ENCODE assay signal across 15 cellular contexts in genomic region chr3:194659778-194660177, GRCh38. TPM values are rescaled to one million over a fixed set of nuclear protein-coding genes. Genes with fewer than 3 reads are reported as not detected.
DNase-seq lines count a peak whose midpoint lies in the region; TF ChIP-seq lines count a peak whose summit lies in the region.
"Had no signal": no experiment of that assay in that cellular context is flagged by ENCODE, and none has a peak within 500 bp of the region (broad histone marks: within the 10 kb centered on the region; RNA-seq: fewer than 3 reads in every experiment).

No MANE protein-coding gene starts in this region.

- H3K4me1 Mint-ChIP-seq in activated naive CD8-positive, alpha-beta T cell (ENCODE audit: low read depth), result peaks cover 27% of the 10 kb centered on the region
- peaks cover 11% of the 10 kb centered on the region for H3K4me1 Mint-ChIP-seq in activated naive CD8-positive, alpha-beta T cell treated with anti-CD3 and anti-CD28 coated beads for 36 hours
- no peaks in the 10 kb centered on the region for H3K4me1 Mint-ChIP-seq in neural crest cell
- peaks cover 20% of the 10 kb centered on the region for H3K4me1 Mint-ChIP-seq in activated CD4-positive, alpha-beta memory T cell treated with anti-CD3 and anti-CD28 coated beads for 36 hours (ENCODE audit: low read depth)
- H3K4me1 Mint-ChIP-seq: GM23338 had no signal

- no peak for TF ChIP-seq POLR2A in esophagus muscularis mucosa (IDR thresholded peaks at IDR 0.05; ENCODE audit: low read depth)

- POLR2A ChIA-PET in activated CD4-positive, alpha-beta memory T cell treated with anti-CD3 and anti-CD28 coated beads for 36 hours (lab: Charles Lee), result interaction anchor here (1.2 kb wide), 1 partner anchor 15 kb away, joined by 3 read pairs; no protein-coding TSS in a partner anchor

- peaks cover 27% of the 10 kb centered on the region for H3K36me3 Mint-ChIP-seq in activated naive CD8-positive, alpha-beta T cell
- H3K36me3 Mint-ChIP-seq in activated naive CD8-positive, alpha-beta T cell treated with anti-CD3 and anti-CD28 coated beads for 36 hours, result peaks cover 26% of the 10 kb centered on the region
- peaks cover 4% of the 10 kb centered on the region for H3K36me3 Mint-ChIP-seq in neural crest cell (ENCODE audit: low read depth)
- H3K36me3 Mint-ChIP-seq in activated CD4-positive, alpha-beta memory T cell treated with anti-CD3 and anti-CD28 coated beads for 36 hours, result peaks cover 44% of the 10 kb centered on the region

- TF ChIP-seq CTCF in esophagus muscularis mucosa (IDR thresholded peaks at IDR 0.05) (no peak), neural crest cell (conservative IDR thresholded peaks at IDR 0.05) (no peak)

- intact Hi-C loops in esophagus muscularis mucosa (cut with DNase I), result no loop called here
- intact Hi-C loops in activated CD4-positive, alpha-beta memory T cell treated with anti-CD3 and anti-CD28 coated beads for 36 hours (cut with micrococcal nuclease), result no loop called here

- H3K9me3 Mint-ChIP-seq in activated naive CD8-positive, alpha-beta T cell (ENCODE audit: low read depth), result no peaks in the 10 kb centered on the region
- no peaks in the 10 kb centered on the region for H3K9me3 Mint-ChIP-seq in activated naive CD8-positive, alpha-beta T cell treated with anti-CD3 and anti-CD28 coated beads for 36 hours
- H3K9me3 Mint-ChIP-seq in neural crest cell, result no peaks in the 10 kb centered on the region
- H3K9me3 Mint-ChIP-seq in activated CD4-positive, alpha-beta memory T cell treated with anti-CD3 and anti-CD28 coated beads for 36 hours, result no peaks in the 10 kb centered on the region
- H3K9me3 Mint-ChIP-seq: CD8-positive, alpha-beta memory T cell; GM23338 had no signal

- no peaks in the 10 kb centered on the region for H3K27me3 Mint-ChIP-seq in activated naive CD8-positive, alpha-beta T cell
- H3K27me3 Mint-ChIP-seq in activated naive CD8-positive, alpha-beta T cell treated with anti-CD3 and anti-CD28 coated beads for 36 hours, result no peaks in the 10 kb centered on the region
- H3K27me3 Mint-ChIP-seq in neural crest cell (ENCODE audit: low read depth), result no peaks in the 10 kb centered on the region
- H3K27me3 Mint-ChIP-seq in activated CD4-positive, alpha-beta memory T cell treated with anti-CD3 and anti-CD28 coated beads for 36 hours, result no peaks in the 10 kb centered on the region
- H3K27me3 Mint-ChIP-seq: CD8-positive, alpha-beta memory T cell had no signal

- H3K36me3 ChIP-seq in esophagus muscularis mucosa, result peaks cover 34 to 82% (median 61%) of the 10 kb centered on the region in 4 donors

- 80% methylated on average over 7 of the region's 7 CpGs for WGBS in esophagus muscularis mucosa

- H3K4me3 Mint-ChIP-seq in activated naive CD8-positive, alpha-beta T cell, result no peak overlapping the region
- H3K4me3 Mint-ChIP-seq in activated naive CD8-positive, alpha-beta T cell treated with anti-CD3 and anti-CD28 coated beads for 36 hours, result no peak overlapping the region
- no peak overlapping the region for H3K4me3 Mint-ChIP-seq in neural crest cell
- no peak overlapping the region for H3K4me3 Mint-ChIP-seq in activated CD4-positive, alpha-beta memory T cell treated with anti-CD3 and anti-CD28 coated beads for 36 hours
- H3K4me3 Mint-ChIP-seq: CD8-positive, alpha-beta memory T cell; GM23338 had no signal

- peak overlapping the region; percentile 8 for H3K27ac Mint-ChIP-seq in activated naive CD8-positive, alpha-beta T cell
- no peak overlapping the region for H3K27ac Mint-ChIP-seq in activated naive CD8-positive, alpha-beta T cell treated with anti-CD3 and anti-CD28 coated beads for 36 hours
- H3K27ac Mint-ChIP-seq in neural crest cell (ENCODE audit: unreplicated experiment), result peak overlapping the region; percentile 35
- H3K27ac Mint-ChIP-seq in activated CD4-positive, alpha-beta memory T cell treated with anti-CD3 and anti-CD28 coated beads for 36 hours, result no peak overlapping the region
- H3K27ac Mint-ChIP-seq: GM23338 had no signal

- H3K4me1 ChIP-seq in esophagus muscularis mucosa, result no peaks in the 10 kb centered on the region

- no peak overlapping the region for H3K4me3 ChIP-seq in esophagus muscularis mucosa
- H3K4me3 ChIP-seq: BLaER1, GM23338 had no signal

- H3K27me3 ChIP-seq in esophagus muscularis mucosa, result no peaks in the 10 kb centered on the region
- H3K27me3 ChIP-seq: BLaER1 had no signal

- no peak for DNase-seq in activated naive CD8-positive, alpha-beta T cell treated with anti-CD3 and anti-CD28 coated beads for 36 hours
- DNase-seq in esophagus muscularis mucosa (ENCODE audit: extremely low spot score) (peak; percentile 66), neural crest cell (ENCODE audit: low read depth, low spot score) (no peak), mucosa of gallbladder (ENCODE audit: low spot score) (no peak), NCI-H82 treated with DMSO at 0.1 percent for 48 hours (lab: John Stamatoyannopoulos, UW; ENCODE audit: unreplicated experiment) (no peak)
- DNase-seq in activated CD4-positive, alpha-beta memory T cell treated with anti-CD3 and anti-CD28 coated beads for 36 hours, result no peak
- DNase-seq: AML-193; CD8-positive, alpha-beta memory T cell; DMS53; GF-D8; H7 had no signal

- no peak for TF ChIP-seq EP300 in esophagus muscularis mucosa (IDR thresholded peaks at IDR 0.05)

- CTCF ChIA-PET in activated CD4-positive, alpha-beta memory T cell treated with anti-CD3 and anti-CD28 coated beads for 36 hours (lab: Charles Lee), result interaction anchor here (7.1 kb wide), 1 partner anchor 12 kb away, joined by 49 read pairs; the partner anchor contains the start of gene LSG1

- H3K9me3 ChIP-seq in esophagus muscularis mucosa, result no peaks in the 10 kb centered on the region
- H3K9me3 ChIP-seq: BLaER1 had no signal

- no peak overlapping the region for H3K27ac ChIP-seq in esophagus muscularis mucosa (replicated peaks in 1 of 4)
- H3K27ac ChIP-seq: 22Rv1, BLaER1 had no signal

RNA-seq across cellular contexts. Expression of gene LSG1, which starts 12.2 kb away (rescaled TPM):
- 10 to 100 TPM; 50.6 to 56.6 TPM for total RNA-seq in activated naive CD8-positive, alpha-beta T cell treated with anti-CD3 and anti-CD28 coated beads for 36 hours
- total RNA-seq in esophagus muscularis mucosa (10 to 100 TPM; 19.9 to 35.0 (median 32.6) TPM), neural crest cell (45.0 and 45.5 TPM in 2 replicates), mucosa of gallbladder (31.8 TPM)
- 10 to 100 TPM; 34.6 to 35.3 TPM for total RNA-seq in activated CD4-positive, alpha-beta memory T cell treated with anti-CD3 and anti-CD28 coated beads for 36 hours

RNA-seq across cellular contexts. Expression of gene FAM43A, which starts 25.9 kb away (rescaled TPM):
- 1 to 10 TPM; 3.8 to 4.1 TPM for total RNA-seq in activated naive CD8-positive, alpha-beta T cell treated with anti-CD3 and anti-CD28 coated beads for 36 hours
- total RNA-seq in esophagus muscularis mucosa (10 to 100 TPM; 24.5 to 42.8 (median 32.5) TPM), neural crest cell (1.4 TPM in 2 replicates), mucosa of gallbladder (8.9 TPM)
- total RNA-seq in activated CD4-positive, alpha-beta memory T cell treated with anti-CD3 and anti-CD28 coated beads for 36 hours, result 1 to 10 TPM; 7.4 to 8.5 TPM

RNA-seq across cellular contexts. Expression of gene TMEM44, which starts 26.6 kb away (rescaled TPM):
- 1 to 10 TPM; 3.0 to 4.4 TPM for total RNA-seq in activated naive CD8-positive, alpha-beta T cell treated with anti-CD3 and anti-CD28 coated beads for 36 hours
- total RNA-seq in esophagus muscularis mucosa (10 to 100 TPM in 1 of 4 donors, 1 to 10 TPM in 3; 3.3 to 10.8 (median 9.3) TPM), neural crest cell (37.3 and 43.8 TPM in 2 replicates), mucosa of gallbladder (20.2 TPM)
- total RNA-seq in activated CD4-positive, alpha-beta memory T cell treated with anti-CD3 and anti-CD28 coated beads for 36 hours, result 1 to 10 TPM; 4.0 to 5.8 TPM

Comparison
In these comparisons a context has a peak if more than half of its experiments do, and no peak if none do; other contexts are left out.
1. H3K27ac Mint-ChIP-seq: peak in activated naive CD8-positive, alpha-beta T cell (single experiment) and neural crest cell (single experiment); none in activated naive CD8-positive, alpha-beta T cell treated with anti-CD3 and anti-CD28 coated beads for 36 hours (single experiment) and activated CD4-positive, alpha-beta memory T cell treated with anti-CD3 and anti-CD28 coated beads for 36 hours (single experiment).